ENCODE assay signal across 9 cellular contexts in genomic region chr3:112333386-112334334, GRCh38. TPM values are rescaled to one million over a fixed set of nuclear protein-coding genes. Genes with fewer than 3 reads are reported as not detected.
DNase-seq lines count a peak whose midpoint lies in the region; ATAC-seq and TF ChIP-seq lines count a peak whose summit lies in the region.
"Had no signal": no experiment of that assay in that cellular context is flagged by ENCODE, and none has a peak within 500 bp of the region (broad histone marks: within the 10 kb centered on the region; RNA-seq: fewer than 3 reads in every experiment).

No MANE protein-coding gene starts in this region.

- no peaks in the 10 kb centered on the region for H3K36me3 Mint-ChIP-seq in activated naive CD8-positive, alpha-beta T cell treated with anti-CD3 and anti-CD28 coated beads, Interleukin-2, amount 10 ng/mL, durations not matched to agents 7 days and 5 days

- H3K4me2 ChIP-seq in BLaER1 treated with 17β-estradiol and CSF1 and Interleukin-3, amounts not matched to agents 10 nM and 100 nM: peak overlapping the region; percentile 64 to 98 (median 85)

- H3K27ac ChIP-seq in BLaER1 treated with 17β-estradiol and CSF1 and Interleukin-3, amounts not matched to agents 10 nM and 100 nM: no peak overlapping the region
- peak overlapping the region; percentile 88 for H3K27ac ChIP-seq in ovary

- ATAC-seq in GM21390 (IDR thresholded peaks at IDR 0.05; ENCODE audit: unreplicated experiment) (peak; percentile 49), left cardiac atrium (peak; percentile 61 to 70), GM21360 (IDR thresholded peaks at IDR 0.05; ENCODE audit: unreplicated experiment) (no peak)
- ATAC-seq in activated naive CD8-positive, alpha-beta T cell treated with anti-CD3 and anti-CD28 coated beads, Interleukin-2, amount 10 ng/mL, durations not matched to agents 7 days and 5 days (ENCODE audit: low read depth): peak; percentile 47
- ATAC-seq: HCT116 had no signal

- POLR2A ChIA-PET in activated naive CD8-positive, alpha-beta T cell treated with anti-CD3 and anti-CD28 coated beads, Interleukin-2, amount 10 ng/mL, durations not matched to agents 7 days and 5 days (lab: Charles Lee): interaction anchor here (1.0 to 1.7 kb wide), 7 partner anchors 20 to 228 kb away, joined by 3 to 6 read pairs (median 3); partner anchors contain the start of genes ATG3 and SLC35A5

- TF ChIP-seq EP300 in ovary (IDR thresholded peaks at IDR 0.05): no peak

- WGBS in ovary, 3 donors: 1 to 2% (median 1%) methylated on average over 22 of the region's 22 CpGs

- no peaks in the 10 kb centered on the region for H4K20me1 ChIP-seq in BLaER1 treated with 17β-estradiol and CSF1 and Interleukin-3, amounts not matched to agents 10 nM and 100 nM

- peaks cover 28% of the 10 kb centered on the region for H3K4me1 Mint-ChIP-seq in activated naive CD8-positive, alpha-beta T cell treated with anti-CD3 and anti-CD28 coated beads, Interleukin-2, amount 10 ng/mL, durations not matched to agents 7 days and 5 days

- no peak for TF ChIP-seq POLR2A in ovary (IDR thresholded peaks at IDR 0.05)

- H3K9ac ChIP-seq in BLaER1 treated with 17β-estradiol and CSF1 and Interleukin-3, amounts not matched to agents 10 nM and 100 nM: peak overlapping the region in 2 of 11 experiments; percentile 16 to 44; a peak in 3 of 22 replicates

- peaks cover 0 to 3% (median 0%) of the 10 kb centered on the region in 11 experiments; a peak in 1 of 22 replicates for H3K9me3 ChIP-seq in BLaER1 treated with 17β-estradiol and CSF1 and Interleukin-3, amounts not matched to agents 10 nM and 100 nM (replicated peaks in 1 of 11)
- H3K9me3 ChIP-seq in ovary: no peaks in the 10 kb centered on the region

- intact Hi-C loops in left cardiac atrium (cut with DNase I): loop anchor here in 1 of 2 donors (10.0 kb wide), 1 partner anchor 171 kb away; no protein-coding TSS in a partner anchor
- intact Hi-C loops in ovary (cut with DNase I): loop anchor here in 3 of 4 donors (5.0 to 10.0 kb wide), 2 partner anchors 61 to 309 kb away; partner anchors contain the start of gene CCDC80 (in 1 of the 3)

- peaks cover 45 to 52% (median 47%) of the 10 kb centered on the region in 11 experiments for H3K27me3 ChIP-seq in BLaER1 treated with 17β-estradiol and CSF1 and Interleukin-3, amounts not matched to agents 10 nM and 100 nM
- no peaks in the 10 kb centered on the region for H3K27me3 ChIP-seq in ovary

- H3K27ac Mint-ChIP-seq in activated naive CD8-positive, alpha-beta T cell treated with anti-CD3 and anti-CD28 coated beads, Interleukin-2, amount 10 ng/mL, durations not matched to agents 7 days and 5 days: peak overlapping the region; percentile 79

- no peak for TF ChIP-seq CTCF in ovary (IDR thresholded peaks at IDR 0.05)

- no peaks in the 10 kb centered on the region for H3K27me3 Mint-ChIP-seq in activated naive CD8-positive, alpha-beta T cell treated with anti-CD3 and anti-CD28 coated beads, Interleukin-2, amount 10 ng/mL, durations not matched to agents 7 days and 5 days

- no peaks in the 10 kb centered on the region for H3K36me3 ChIP-seq in BLaER1 treated with 17β-estradiol and CSF1 and Interleukin-3, amounts not matched to agents 10 nM and 100 nM
- no peaks in the 10 kb centered on the region for H3K36me3 ChIP-seq in ovary

- H3K4me3 Mint-ChIP-seq in activated naive CD8-positive, alpha-beta T cell treated with anti-CD3 and anti-CD28 coated beads, Interleukin-2, amount 10 ng/mL, durations not matched to agents 7 days and 5 days: peak overlapping the region; percentile 90

- DNase-seq in NCI-H1105 (lab: John Stamatoyannopoulos, UW) (peak; percentile 55), left cardiac atrium (peak; percentile 30), ovary (peak in 3 of 5 donors; percentile 31 to 58 (median 46)), AG20443 (ENCODE audit: low spot score) (no peak)
- no peak for DNase-seq in activated naive CD8-positive, alpha-beta T cell treated with anti-CD3 and anti-CD28 coated beads, Interleukin-2, amount 10 ng/mL, durations not matched to agents 7 days and 5 days

- H3K9me3 Mint-ChIP-seq in activated naive CD8-positive, alpha-beta T cell treated with anti-CD3 and anti-CD28 coated beads, Interleukin-2, amount 10 ng/mL, durations not matched to agents 7 days and 5 days: no peaks in the 10 kb centered on the region

- peaks cover 8 to 11% (median 10%) of the 10 kb centered on the region in 10 experiments; a peak in 17 of 20 replicates for H3K4me1 ChIP-seq in BLaER1 treated with 17β-estradiol and CSF1 and Interleukin-3, amounts not matched to agents 10 nM and 100 nM
- peaks cover 4% of the 10 kb centered on the region for H3K4me1 ChIP-seq in ovary (ENCODE audit: insufficient read depth)

- peak overlapping the region; percentile 42 to 66 (median 51) for H3K4me3 ChIP-seq in BLaER1 treated with 17β-estradiol and CSF1 and Interleukin-3, amounts not matched to agents 10 nM and 100 nM
- peak overlapping the region; percentile 45 for H3K4me3 ChIP-seq in ovary

RNA-seq across cellular contexts. Expression of gene CD200, which starts 0.7 kb away (rescaled TPM):
- 1 to 10 TPM; 1.7 to 2.1 TPM for total RNA-seq in activated naive CD8-positive, alpha-beta T cell treated with anti-CD3 and anti-CD28 coated beads, Interleukin-2, amount 10 ng/mL, durations not matched to agents 7 days and 5 days
- total RNA-seq in left cardiac atrium (1 to 10 TPM; 5.8 to 6.7 TPM), ovary (10 to 100 TPM in 6 of 7 donors, 1 to 10 TPM in 1; 9.6 to 36.4 (median 11.3) TPM)
- 10 to 100 TPM; 18.9 to 25.3 TPM for polyA plus RNA-seq in ovary

RNA-seq across cellular contexts. Expression of gene SLC9C1, which starts 39.6 kb away (rescaled TPM):
- not detected for total RNA-seq in activated naive CD8-positive, alpha-beta T cell treated with anti-CD3 and anti-CD28 coated beads, Interleukin-2, amount 10 ng/mL, durations not matched to agents 7 days and 5 days
- total RNA-seq in left cardiac atrium (1 to 10 TPM in 1 of 2 donors, under 1 TPM in 1; 0.26 to 1.4 TPM), ovary (under 1 TPM in 4 of 7 donors, not detected in 3; 0.08 to 0.35 (median 0.22) TPM)
- under 1 TPM in 1 of 2 donors, not detected in 1; 0.07 TPM for polyA plus RNA-seq in ovary

Comparison
In these comparisons a context has a peak if more than half of its experiments do, and no peak if none do; other contexts are left out.
1. H3K27ac ChIP-seq: peak in ovary (2 of 2); none in BLaER1 treated with 17β-estradiol and CSF1 and Interleukin-3, amounts not matched to agents 10 nM and 100 nM (0 of 11).
2. DNase-seq: peak in NCI-H1105 (single experiment), left cardiac atrium (single experiment) and ovary (3 of 5); none in activated naive CD8-positive, alpha-beta T cell treated with anti-CD3 and anti-CD28 coated beads, Interleukin-2, amount 10 ng/mL, durations not matched to agents 7 days and 5 days (single experiment) and AG20443 (single experiment).